30 cellular contexts compared by ENCODE assay signal in the genomic region with DNA sequence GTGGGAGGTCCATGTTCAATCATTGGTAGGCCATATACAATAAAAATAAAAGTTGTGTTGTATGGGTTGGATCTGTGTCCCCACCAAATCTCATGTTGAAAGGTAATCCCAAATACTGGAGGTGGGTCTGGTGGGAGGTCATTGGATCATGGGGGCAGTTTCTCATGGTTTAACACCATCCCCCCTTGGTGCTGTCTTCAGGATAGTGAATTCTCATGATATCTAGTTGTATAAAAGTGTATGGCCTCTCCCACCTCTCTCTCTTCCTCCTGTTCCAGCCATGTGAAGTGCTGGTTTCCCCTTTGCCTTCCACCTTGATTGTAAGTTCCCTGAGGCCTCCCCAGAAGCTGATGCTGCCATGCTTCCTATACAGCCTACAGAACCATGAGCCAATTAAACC. TPM values are rescaled to one million over a fixed set of nuclear protein-coding genes. Genes with fewer than 3 reads are reported as not detected.
"Had no signal": no experiment of that assay in that cellular context is flagged by ENCODE, and none has a peak within 500 bp of the region (broad histone marks: within the 10 kb centered on the region; RNA-seq: fewer than 3 reads in every experiment).

No MANE protein-coding gene starts in this region.

- H3K9me3 Mint-ChIP-seq: activated CD8-positive, alpha-beta T cell treated with anti-CD3 and anti-CD28 coated beads for 36 hours; activated naive CD4-positive, alpha-beta T cell treated with anti-CD3 and anti-CD28 coated beads, Interleukin-2, amount 50 U/mL, for 24 hours had no signal

- H3K4me3 ChIP-seq: Peyer's patch, SJSA1 had no signal

- H3K4me1 Mint-ChIP-seq: activated CD4-positive, alpha-beta T cell treated with anti-CD3 and anti-CD28 coated beads for 36 hours had no signal

- H3K36me3 ChIP-seq: Peyer's patch, SJSA1 had no signal

- H3K27ac Mint-ChIP-seq: activated CD4-positive, alpha-beta T cell treated with anti-CD3 and anti-CD28 coated beads for 36 hours; activated CD8-positive, alpha-beta T cell treated with anti-CD3 and anti-CD28 coated beads for 36 hours; activated naive CD4-positive, alpha-beta T cell treated with anti-CD3 and anti-CD28 coated beads, Interleukin-2, amount 50 U/mL, for 24 hours had no signal

- H3K9me3 ChIP-seq: Peyer's patch, SJSA1 had no signal

- H3K27ac ChIP-seq: KMS-11, Peyer's patch, RWPE1, SJSA1, VCaP had no signal

- H3K27me3 Mint-ChIP-seq: activated CD4-positive, alpha-beta T cell treated with anti-CD3 and anti-CD28 coated beads for 36 hours; activated CD8-positive, alpha-beta T cell treated with anti-CD3 and anti-CD28 coated beads for 36 hours; activated naive CD4-positive, alpha-beta T cell treated with anti-CD3 and anti-CD28 coated beads, Interleukin-2, amount 50 U/mL, for 24 hours had no signal

- ATAC-seq: activated CD4-positive, alpha-beta T cell treated with anti-CD3 and anti-CD28 coated beads for 36 hours; activated CD8-positive, alpha-beta T cell treated with anti-CD3 and anti-CD28 coated beads for 36 hours had no signal

- H3K4me3 Mint-ChIP-seq: activated CD4-positive, alpha-beta T cell treated with anti-CD3 and anti-CD28 coated beads for 36 hours; activated CD8-positive, alpha-beta T cell treated with anti-CD3 and anti-CD28 coated beads for 36 hours; activated naive CD4-positive, alpha-beta T cell treated with anti-CD3 and anti-CD28 coated beads, Interleukin-2, amount 50 U/mL, for 24 hours had no signal

- H3K4me1 ChIP-seq: Peyer's patch had no signal

- DNase-seq: activated CD4-positive, alpha-beta T cell treated with anti-CD3 and anti-CD28 coated beads for 36 hours; activated CD4-positive, CD25-positive, alpha-beta regulatory T cell; activated CD8-positive, alpha-beta memory T cell treated with anti-CD3 and anti-CD28 coated beads, Interleukin-2, amount 50 U/mL, for 48 hours; activated CD8-positive, alpha-beta T cell treated with anti-CD3 and anti-CD28 coated beads for 36 hours; activated naive CD4-positive, alpha-beta T cell; activated T-cell treated with anti-CD3 and anti-CD28 coated beads, Interleukin-2, amount 50 U/mL, for 1 hour; aorta; central memory CD4-positive, alpha-beta T cell; NCI-H1092 treated with DMSO at 0.1 percent for 48 hours; NCI-H1417 treated with DMSO at 0.1 percent for 48 hours; NCI-H1694; NCI-H2029; NCI-H2107; NCI-H2171 treated with DMSO at 0.1 percent for 48 hours; NCI-H226; NCI-H526 treated with DMSO at 0.1 percent for 48 hours; NCI-H82; NK-92 treated with Interleukin-12 subunit alpha and Interleukin-12 subunit beta, amount 100 ng/mL, for 24 hours; Peyer's patch; SHP77; T-helper 2 cell; T1000 had no signal

- H3K36me3 Mint-ChIP-seq: activated naive CD4-positive, alpha-beta T cell treated with anti-CD3 and anti-CD28 coated beads, Interleukin-2, amount 50 U/mL, for 24 hours had no signal

- H3K27me3 ChIP-seq: SJSA1 had no signal

RNA-seq across cellular contexts. Expression of a gene that starts 15.1 kb away (rescaled TPM):
- total RNA-seq: activated CD4-positive, alpha-beta T cell treated with anti-CD3 and anti-CD28 coated beads for 36 hours; activated CD8-positive, alpha-beta T cell treated with anti-CD3 and anti-CD28 coated beads for 36 hours; bronchial epithelial cell; MCF 10A; Peyer's patch had no signal

RNA-seq across cellular contexts. Expression of a gene that starts 47.8 kb away (rescaled TPM):
- total RNA-seq: MCF 10A, NCI-H460 had no signal
